1 cellular context compared by ENCODE assay signal in the genomic region with DNA sequence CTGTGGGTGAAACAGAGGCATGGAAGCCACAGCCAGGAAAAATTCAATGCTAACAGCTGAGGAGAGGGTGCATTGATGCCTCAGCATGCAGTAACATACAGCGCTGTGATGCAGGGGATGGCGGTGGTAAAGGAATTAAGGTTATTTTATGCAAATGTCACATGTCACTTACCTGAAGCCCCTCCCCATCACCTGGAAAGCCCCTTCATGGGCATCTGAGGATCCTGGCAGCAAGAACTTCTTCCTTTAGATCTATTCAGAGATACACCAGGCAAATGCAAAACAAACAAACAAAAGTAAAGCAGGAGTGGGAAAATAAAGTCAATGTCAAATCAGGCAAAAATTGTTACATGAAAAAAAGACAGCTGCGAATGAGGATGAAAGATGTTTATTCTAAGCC.
TF ChIP-seq lines count a peak whose summit lies in the region.

No MANE protein-coding gene starts in this region.

TF ChIP-seq in WTC11, 78 proteins besides CTCF, POLR2A, EP300 and RAD21:
- TF ChIP-seq ZNF416 (CRISPR knock-in tag; IDR thresholded peaks at IDR 0.05) (no peak), GTF2I (CRISPR knock-in tag; conservative IDR thresholded peaks at IDR 0.05) (no peak), NFATC4 (CRISPR knock-in tag; IDR thresholded peaks at IDR 0.05) (no peak), ZNF281 (CRISPR knock-in tag; IDR thresholded peaks at IDR 0.05) (no peak), ZNF121 (CRISPR knock-in tag; IDR thresholded peaks at IDR 0.05) (no peak), FOXP1 (CRISPR knock-in tag; IDR thresholded peaks at IDR 0.05; ENCODE audit: borderline replicate concordance) (no peak), RORB (CRISPR knock-in tag; IDR thresholded peaks at IDR 0.05) (no peak), PREB (CRISPR knock-in tag; IDR thresholded peaks at IDR 0.05; ENCODE audit: borderline replicate concordance) (no peak), NFE2L1 (CRISPR knock-in tag; IDR thresholded peaks at IDR 0.05) (no peak), PRDM15 (CRISPR knock-in tag; IDR thresholded peaks at IDR 0.05) (no peak), FOXP4 (CRISPR knock-in tag; IDR thresholded peaks at IDR 0.05) (no peak), FOXJ3 (CRISPR knock-in tag; IDR thresholded peaks at IDR 0.05; ENCODE audit: borderline replicate concordance) (no peak)
- TF ChIP-seq, protein P1, sequence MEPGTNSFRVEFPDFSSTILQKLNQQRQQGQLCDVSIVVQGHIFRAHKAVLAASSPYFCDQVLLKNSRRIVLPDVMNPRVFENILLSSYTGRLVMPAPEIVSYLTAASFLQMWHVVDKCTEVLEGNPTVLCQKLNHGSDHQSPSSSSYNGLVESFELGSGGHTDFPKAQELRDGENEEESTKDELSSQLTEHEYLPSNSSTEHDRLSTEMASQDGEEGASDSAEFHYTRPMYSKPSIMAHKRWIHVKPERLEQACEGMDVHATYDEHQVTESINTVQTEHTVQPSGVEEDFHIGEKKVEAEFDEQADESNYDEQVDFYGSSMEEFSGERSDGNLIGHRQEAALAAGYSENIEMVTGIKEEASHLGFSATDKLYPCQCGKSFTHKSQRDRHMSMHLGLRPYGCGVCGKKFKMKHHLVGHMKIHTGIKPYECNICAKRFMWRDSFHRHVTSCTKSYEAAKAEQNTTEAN (CRISPR knock-in tag; IDR thresholded peaks at IDR 0.05), result no peak
- TF ChIP-seq, protein P2, sequence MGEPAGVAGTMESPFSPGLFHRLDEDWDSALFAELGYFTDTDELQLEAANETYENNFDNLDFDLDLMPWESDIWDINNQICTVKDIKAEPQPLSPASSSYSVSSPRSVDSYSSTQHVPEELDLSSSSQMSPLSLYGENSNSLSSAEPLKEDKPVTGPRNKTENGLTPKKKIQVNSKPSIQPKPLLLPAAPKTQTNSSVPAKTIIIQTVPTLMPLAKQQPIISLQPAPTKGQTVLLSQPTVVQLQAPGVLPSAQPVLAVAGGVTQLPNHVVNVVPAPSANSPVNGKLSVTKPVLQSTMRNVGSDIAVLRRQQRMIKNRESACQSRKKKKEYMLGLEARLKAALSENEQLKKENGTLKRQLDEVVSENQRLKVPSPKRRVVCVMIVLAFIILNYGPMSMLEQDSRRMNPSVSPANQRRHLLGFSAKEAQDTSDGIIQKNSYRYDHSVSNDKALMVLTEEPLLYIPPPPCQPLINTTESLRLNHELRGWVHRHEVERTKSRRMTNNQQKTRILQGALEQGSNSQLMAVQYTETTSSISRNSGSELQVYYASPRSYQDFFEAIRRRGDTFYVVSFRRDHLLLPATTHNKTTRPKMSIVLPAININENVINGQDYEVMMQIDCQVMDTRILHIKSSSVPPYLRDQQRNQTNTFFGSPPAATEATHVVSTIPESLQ (CRISPR knock-in tag; IDR thresholded peaks at IDR 0.05), result no peak
- TF ChIP-seq, protein P3, sequence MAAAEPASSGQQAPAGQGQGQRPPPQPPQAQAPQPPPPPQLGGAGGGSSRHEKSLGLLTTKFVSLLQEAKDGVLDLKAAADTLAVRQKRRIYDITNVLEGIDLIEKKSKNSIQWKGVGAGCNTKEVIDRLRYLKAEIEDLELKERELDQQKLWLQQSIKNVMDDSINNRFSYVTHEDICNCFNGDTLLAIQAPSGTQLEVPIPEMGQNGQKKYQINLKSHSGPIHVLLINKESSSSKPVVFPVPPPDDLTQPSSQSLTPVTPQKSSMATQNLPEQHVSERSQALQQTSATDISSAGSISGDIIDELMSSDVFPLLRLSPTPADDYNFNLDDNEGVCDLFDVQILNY (CRISPR knock-in tag; IDR thresholded peaks at IDR 0.05), result no peak
- TF ChIP-seq, protein P4, sequence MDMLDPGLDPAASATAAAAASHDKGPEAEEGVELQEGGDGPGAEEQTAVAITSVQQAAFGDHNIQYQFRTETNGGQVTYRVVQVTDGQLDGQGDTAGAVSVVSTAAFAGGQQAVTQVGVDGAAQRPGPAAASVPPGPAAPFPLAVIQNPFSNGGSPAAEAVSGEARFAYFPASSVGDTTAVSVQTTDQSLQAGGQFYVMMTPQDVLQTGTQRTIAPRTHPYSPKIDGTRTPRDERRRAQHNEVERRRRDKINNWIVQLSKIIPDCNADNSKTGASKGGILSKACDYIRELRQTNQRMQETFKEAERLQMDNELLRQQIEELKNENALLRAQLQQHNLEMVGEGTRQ (CRISPR knock-in tag; IDR thresholded peaks at IDR 0.05), result no peak
- TF ChIP-seq, protein P5, sequence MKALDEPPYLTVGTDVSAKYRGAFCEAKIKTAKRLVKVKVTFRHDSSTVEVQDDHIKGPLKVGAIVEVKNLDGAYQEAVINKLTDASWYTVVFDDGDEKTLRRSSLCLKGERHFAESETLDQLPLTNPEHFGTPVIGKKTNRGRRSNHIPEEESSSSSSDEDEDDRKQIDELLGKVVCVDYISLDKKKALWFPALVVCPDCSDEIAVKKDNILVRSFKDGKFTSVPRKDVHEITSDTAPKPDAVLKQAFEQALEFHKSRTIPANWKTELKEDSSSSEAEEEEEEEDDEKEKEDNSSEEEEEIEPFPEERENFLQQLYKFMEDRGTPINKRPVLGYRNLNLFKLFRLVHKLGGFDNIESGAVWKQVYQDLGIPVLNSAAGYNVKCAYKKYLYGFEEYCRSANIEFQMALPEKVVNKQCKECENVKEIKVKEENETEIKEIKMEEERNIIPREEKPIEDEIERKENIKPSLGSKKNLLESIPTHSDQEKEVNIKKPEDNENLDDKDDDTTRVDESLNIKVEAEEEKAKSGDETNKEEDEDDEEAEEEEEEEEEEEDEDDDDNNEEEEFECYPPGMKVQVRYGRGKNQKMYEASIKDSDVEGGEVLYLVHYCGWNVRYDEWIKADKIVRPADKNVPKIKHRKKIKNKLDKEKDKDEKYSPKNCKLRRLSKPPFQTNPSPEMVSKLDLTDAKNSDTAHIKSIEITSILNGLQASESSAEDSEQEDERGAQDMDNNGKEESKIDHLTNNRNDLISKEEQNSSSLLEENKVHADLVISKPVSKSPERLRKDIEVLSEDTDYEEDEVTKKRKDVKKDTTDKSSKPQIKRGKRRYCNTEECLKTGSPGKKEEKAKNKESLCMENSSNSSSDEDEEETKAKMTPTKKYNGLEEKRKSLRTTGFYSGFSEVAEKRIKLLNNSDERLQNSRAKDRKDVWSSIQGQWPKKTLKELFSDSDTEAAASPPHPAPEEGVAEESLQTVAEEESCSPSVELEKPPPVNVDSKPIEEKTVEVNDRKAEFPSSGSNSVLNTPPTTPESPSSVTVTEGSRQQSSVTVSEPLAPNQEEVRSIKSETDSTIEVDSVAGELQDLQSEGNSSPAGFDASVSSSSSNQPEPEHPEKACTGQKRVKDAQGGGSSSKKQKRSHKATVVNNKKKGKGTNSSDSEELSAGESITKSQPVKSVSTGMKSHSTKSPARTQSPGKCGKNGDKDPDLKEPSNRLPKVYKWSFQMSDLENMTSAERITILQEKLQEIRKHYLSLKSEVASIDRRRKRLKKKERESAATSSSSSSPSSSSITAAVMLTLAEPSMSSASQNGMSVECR (CRISPR knock-in tag; IDR thresholded peaks at IDR 0.05; ENCODE audit: borderline replicate concordance), result no peak
- TF ChIP-seq, protein P6, sequence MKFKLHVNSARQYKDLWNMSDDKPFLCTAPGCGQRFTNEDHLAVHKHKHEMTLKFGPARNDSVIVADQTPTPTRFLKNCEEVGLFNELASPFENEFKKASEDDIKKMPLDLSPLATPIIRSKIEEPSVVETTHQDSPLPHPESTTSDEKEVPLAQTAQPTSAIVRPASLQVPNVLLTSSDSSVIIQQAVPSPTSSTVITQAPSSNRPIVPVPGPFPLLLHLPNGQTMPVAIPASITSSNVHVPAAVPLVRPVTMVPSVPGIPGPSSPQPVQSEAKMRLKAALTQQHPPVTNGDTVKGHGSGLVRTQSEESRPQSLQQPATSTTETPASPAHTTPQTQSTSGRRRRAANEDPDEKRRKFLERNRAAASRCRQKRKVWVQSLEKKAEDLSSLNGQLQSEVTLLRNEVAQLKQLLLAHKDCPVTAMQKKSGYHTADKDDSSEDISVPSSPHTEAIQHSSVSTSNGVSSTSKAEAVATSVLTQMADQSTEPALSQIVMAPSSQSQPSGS (CRISPR knock-in tag; IDR thresholded peaks at IDR 0.05; ENCODE audit: borderline replicate concordance, low read depth), result no peak
- TF ChIP-seq, protein P7, sequence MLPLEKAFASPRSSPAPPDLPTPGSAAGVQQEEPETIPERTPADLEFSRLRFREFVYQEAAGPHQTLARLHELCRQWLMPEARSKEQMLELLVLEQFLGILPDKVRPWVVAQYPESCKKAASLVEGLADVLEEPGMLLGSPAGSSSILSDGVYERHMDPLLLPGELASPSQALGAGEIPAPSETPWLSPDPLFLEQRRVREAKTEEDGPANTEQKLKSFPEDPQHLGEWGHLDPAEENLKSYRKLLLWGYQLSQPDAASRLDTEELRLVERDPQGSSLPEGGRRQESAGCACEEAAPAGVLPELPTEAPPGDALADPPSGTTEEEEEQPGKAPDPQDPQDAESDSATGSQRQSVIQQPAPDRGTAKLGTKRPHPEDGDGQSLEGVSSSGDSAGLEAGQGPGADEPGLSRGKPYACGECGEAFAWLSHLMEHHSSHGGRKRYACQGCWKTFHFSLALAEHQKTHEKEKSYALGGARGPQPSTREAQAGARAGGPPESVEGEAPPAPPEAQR (CRISPR knock-in tag; IDR thresholded peaks at IDR 0.05), result no peak
